Comparison of ENCODE assay signal across 8 cellular contexts in genomic region chr15:51935466-51936118, GRCh38. TPM values are rescaled to one million over a fixed set of nuclear protein-coding genes. Genes with fewer than 3 reads are reported as not detected.
DNase-seq lines count a peak whose midpoint lies in the region; ATAC-seq lines count a peak whose summit lies in the region.
"Had no signal": no experiment of that assay in that cellular context is flagged by ENCODE, and none has a peak within 500 bp of the region (broad histone marks: within the 10 kb centered on the region; RNA-seq: fewer than 3 reads in every experiment).

No MANE protein-coding gene starts in this region.

- in situ Hi-C loops in ACHN (cut with HindIII; ENCODE audit: low pct_ligation_motif_present, low pct_unique_long_range_greater_than_20kb, low sequenced_read_pairs) = no loop called here

- H3K27me3 ChIP-seq in MG63 = no peaks in the 10 kb centered on the region

- H3K4me3 ChIP-seq in MG63 = no peak overlapping the region
- H3K4me3 ChIP-seq: lung had no signal

- ATAC-seq in GM18873 (IDR thresholded peaks at IDR 0.05; ENCODE audit: low FRiP score, unreplicated experiment) = peak; percentile 86
- peak; percentile 93 for ATAC-seq in GM21723 (IDR thresholded peaks at IDR 0.05; ENCODE audit: unreplicated experiment)
- ATAC-seq in HG03521 (IDR thresholded peaks at IDR 0.05; ENCODE audit: unreplicated experiment) = peak; percentile 86

- peaks cover 34% of the 10 kb centered on the region for H3K36me3 ChIP-seq in MG63

- no peaks in the 10 kb centered on the region for H3K9me3 ChIP-seq in MG63

- DNase-seq in iris pigment epithelial cell (ENCODE audit: low read depth) = peak; percentile 4
- DNase-seq in MG63 = no peak
- DNase-seq in ACHN = no peak
- DNase-seq in AG20443 (ENCODE audit: low spot score) = no peak

RNA-seq across cellular contexts. Expression of gene LEO1, which starts 36.0 kb away (rescaled TPM):
- total RNA-seq in MG63 (2014; rRNA removed; shearing (Covaris generic); ENCODE audit: low replicate concordance) = 30.5 and 42.9 TPM in 2 replicates
